Comparison of ENCODE assay signal across 8 cellular contexts in the genomic region with DNA sequence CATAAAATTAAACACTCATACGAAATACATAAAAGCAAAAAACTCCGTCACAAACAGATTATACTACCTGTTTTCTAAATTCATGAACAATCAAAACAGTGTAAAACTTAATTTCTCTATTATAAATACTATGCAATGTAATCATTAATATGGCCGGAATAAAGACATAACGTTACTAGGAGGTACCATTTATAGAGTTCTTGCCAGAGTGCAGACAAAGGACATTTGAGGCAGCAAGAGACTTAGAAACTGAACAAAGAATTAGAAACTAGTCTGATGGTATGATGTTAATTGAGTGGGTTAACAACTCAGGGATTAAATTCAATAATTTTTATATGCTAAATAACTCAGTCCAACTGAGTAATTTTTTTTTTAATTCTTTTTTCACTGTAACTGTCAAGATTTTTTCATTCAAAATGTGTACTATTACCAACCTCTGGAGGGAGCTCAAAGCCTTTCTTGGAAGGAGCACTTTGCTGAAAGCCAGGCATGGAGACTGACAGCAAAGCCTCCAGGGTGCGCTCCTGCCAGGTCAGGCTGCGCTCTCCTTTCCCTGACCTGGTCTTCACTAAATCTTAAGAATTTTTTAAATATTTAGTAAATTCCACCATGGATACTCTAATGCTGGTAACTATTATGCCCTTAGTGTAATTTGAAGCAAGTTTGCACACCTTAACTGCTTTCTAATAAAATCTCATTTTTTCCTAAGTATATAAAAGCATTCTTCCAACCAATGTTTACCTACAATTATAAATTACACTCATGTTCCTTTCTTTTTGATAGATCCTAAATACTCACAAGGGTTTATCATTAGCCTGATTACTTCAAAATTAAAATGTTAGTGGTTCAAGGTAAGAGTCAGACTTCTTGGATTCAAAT. TPM values are rescaled to one million over a fixed set of nuclear protein-coding genes. Genes with fewer than 3 reads are reported as not detected.
A peak's percentile ranks its signal among the peaks of the same experiment; 100 is the strongest.
DNase-seq lines count a peak whose midpoint lies in the region; ATAC-seq and TF ChIP-seq lines count a peak whose summit lies in the region.

No MANE protein-coding gene starts in this region.

- intact Hi-C loops in CD4-positive, alpha-beta T cell (cut with DNase I, micrococcal nuclease) = loop anchor here (1.0 kb wide), 1 partner anchor 143 kb away; no protein-coding TSS in a partner anchor

- H3K4me3 Mint-ChIP-seq in CD4-positive, alpha-beta T cell = no peak overlapping the region
- H3K4me3 Mint-ChIP-seq in endodermal cell = no peak overlapping the region

- H3K27me3 Mint-ChIP-seq in CD4-positive, alpha-beta T cell = no peaks in the 10 kb centered on the region
- no peaks in the 10 kb centered on the region for H3K27me3 Mint-ChIP-seq in endodermal cell (ENCODE audit: insufficient read depth)

- no peak overlapping the region for H2BK5ac ChIP-seq in mesendoderm (ENCODE audit: low read length)

- peaks cover 6% of the 10 kb centered on the region for H3K36me3 Mint-ChIP-seq in CD4-positive, alpha-beta T cell (ENCODE audit: low read depth)
- H3K36me3 Mint-ChIP-seq in endodermal cell (ENCODE audit: low read depth) = peaks cover 12% of the 10 kb centered on the region

- DNase-seq in CD4-positive, alpha-beta T cell = peak; percentile 8 to 41 (median 23)
- DNase-seq in NCI-H446 (lab: John Stamatoyannopoulos, UW) = peak; percentile 10 to 67
- DNase-seq in activated CD4-positive, alpha-beta T cell treated with anti-CD3 and anti-CD28 coated beads, Interleukin-2, amount 50 U/mL, for 1 hour = peak; percentile 26
- DNase-seq in endodermal cell = peak; percentile 86
- peak; percentile 89 for DNase-seq in mesendoderm
- peak; percentile 35 for DNase-seq in stimulated activated naive CD8-positive, alpha-beta T cell treated with anti-CD3 and anti-CD28 coated beads, Interleukin-15, Interleukin-2, amounts not matched to agents 100 U/mL and 50 U/mL, for 24 hours

- H3K4me2 ChIP-seq in mesendoderm (ENCODE audit: low read length) = no peak overlapping the region

- no peak overlapping the region for H3K56ac ChIP-seq in mesendoderm (ENCODE audit: low read length)

- H3K23ac ChIP-seq in mesendoderm (ENCODE audit: low read length) = no peak overlapping the region

- H4K5ac ChIP-seq in mesendoderm (ENCODE audit: low read length) = no peak overlapping the region

- no peak overlapping the region for H3K27ac ChIP-seq in CD4-positive, alpha-beta T cell (ENCODE audit: low read depth, low read length)
- H3K27ac ChIP-seq in endodermal cell (ENCODE audit: low read depth, low read length) (no peak overlapping the region), mesendoderm (ENCODE audit: low read depth, low read length) (no peak overlapping the region)

- H4K8ac ChIP-seq in mesendoderm (ENCODE audit: low read depth, low read length) = no peak overlapping the region

- H3K27ac Mint-ChIP-seq in CD4-positive, alpha-beta T cell = no peak overlapping the region
- no peak overlapping the region for H3K27ac Mint-ChIP-seq in endodermal cell

- no peaks in the 10 kb centered on the region for H3K9me3 ChIP-seq in CD4-positive, alpha-beta T cell (ENCODE audit: control insufficient read depth, low read length)
- H3K9me3 ChIP-seq in endodermal cell (ENCODE audit: control insufficient read depth, low read length) = no peaks in the 10 kb centered on the region

- no peak overlapping the region for H3K4ac ChIP-seq in mesendoderm (ENCODE audit: low read depth, low read length)

- H2AK5ac ChIP-seq in mesendoderm (ENCODE audit: low read length) = no peak overlapping the region

- H3K4me1 ChIP-seq in endodermal cell (ENCODE audit: control insufficient read depth, insufficient read depth, low read length) (no peaks in the 10 kb centered on the region), mesendoderm (ENCODE audit: control insufficient read depth, low read depth, low read length) (no peaks in the 10 kb centered on the region)

- H2BK120ac ChIP-seq in mesendoderm (ENCODE audit: low read depth, low read length) = no peak overlapping the region

- TF ChIP-seq CTCF in CD4-positive, alpha-beta T cell (IDR thresholded peaks at IDR 0.05) = peak; percentile 79
- peak; percentile 93 for TF ChIP-seq CTCF in endodermal cell (conservative IDR thresholded peaks at IDR 0.05)

- no peaks in the 10 kb centered on the region for H3K27me3 ChIP-seq in CD4-positive, alpha-beta T cell (ENCODE audit: control insufficient read depth, insufficient read depth, low read length)
- H3K27me3 ChIP-seq in endodermal cell (ENCODE audit: control insufficient read depth, insufficient read depth, low read length, poor library complexity, severe bottlenecking) (no peaks in the 10 kb centered on the region), mesendoderm (ENCODE audit: insufficient read depth, low read length, poor library complexity) (no peaks in the 10 kb centered on the region)

- H3K18ac ChIP-seq in mesendoderm (ENCODE audit: low read length) = no peak overlapping the region

- no peaks in the 10 kb centered on the region for H3K9me3 Mint-ChIP-seq in CD4-positive, alpha-beta T cell
- no peaks in the 10 kb centered on the region for H3K9me3 Mint-ChIP-seq in endodermal cell

- 69 to 81% methylated on average over 2 to 6 of the region's 6 CpGs for WGBS in endodermal cell (ENCODE audit: insufficient coverage in 1 of 2, insufficient read length in 1 of 2), 2 experiments
- 100% methylated on average over 2 of the region's 6 CpGs for WGBS in mesendoderm (ENCODE audit: extremely low coverage, insufficient coverage, low lambda C conversion rate)

- H3K36me3 ChIP-seq in endodermal cell (ENCODE audit: control insufficient read depth, insufficient read depth, low read length) = no peaks in the 10 kb centered on the region
- H3K36me3 ChIP-seq in mesendoderm (ENCODE audit: control insufficient read depth, insufficient read depth, low read length) = no peaks in the 10 kb centered on the region

- CTCF ChIA-PET in CD4-positive, alpha-beta T cell (lab: Charles Lee) = interaction anchor here (0.9 to 1.1 kb wide), 5 partner anchors 13 to 144 kb away, joined by 3 to 5 read pairs (median 3); no protein-coding TSS in a partner anchor

- H3K4me3 ChIP-seq in endodermal cell (ENCODE audit: low read length) (no peak overlapping the region), mesendoderm (ENCODE audit: low read length) (no peak overlapping the region)

- H3K79me2 ChIP-seq in mesendoderm (ENCODE audit: control insufficient read depth, insufficient read depth, low read length) = no peaks in the 10 kb centered on the region

- H3K79me1 ChIP-seq in mesendoderm (ENCODE audit: low read length) = no peaks in the 10 kb centered on the region

- no peak overlapping the region for H2BK15ac ChIP-seq in mesendoderm (replicated peaks; ENCODE audit: low read depth)

- no peaks in the 10 kb centered on the region for H3K4me1 Mint-ChIP-seq in CD4-positive, alpha-beta T cell (ENCODE audit: low read depth)
- no peaks in the 10 kb centered on the region for H3K4me1 Mint-ChIP-seq in endodermal cell

- POLR2A ChIA-PET in CD4-positive, alpha-beta T cell (lab: Charles Lee) = no interaction called here

- H3K9ac ChIP-seq in endodermal cell (ENCODE audit: extremely low read depth, low read length, poor library complexity, severe bottlenecking) (no peak overlapping the region), mesendoderm (ENCODE audit: low read length) (no peak overlapping the region)

- peak; percentile 85 for ATAC-seq in CD4-positive, alpha-beta T cell (ENCODE audit: poor library complexity)
- peak; percentile 88 for ATAC-seq in GM19025 (IDR thresholded peaks at IDR 0.05; ENCODE audit: low read depth, unreplicated experiment)
- ATAC-seq in HG03196 (IDR thresholded peaks at IDR 0.05; ENCODE audit: unreplicated experiment) = peak; percentile 82
- peak; percentile 55 for ATAC-seq in stimulated activated naive CD8-positive, alpha-beta T cell treated with anti-CD3 and anti-CD28 coated beads, Interleukin-15, Interleukin-2, amounts not matched to agents 100 U/mL and 50 U/mL, for 24 hours

RNA-seq across cellular contexts. Expression of a gene that starts 34.1 kb away (rescaled TPM):
- 1 to 10 TPM; 2.8 to 3.2 TPM for total RNA-seq in CD4-positive, alpha-beta T cell
- 10 to 100 TPM; 11.3 to 13.5 TPM for total RNA-seq in endodermal cell
- polyA plus RNA-seq in endodermal cell (2013, experiment 1 of 2) = 15.6 TPM
- 13.0 TPM for polyA plus RNA-seq in endodermal cell (2013, experiment 2 of 2)
- 7.8 TPM for polyA plus RNA-seq in mesendoderm (2013, experiment 1 of 2)
- polyA plus RNA-seq in mesendoderm (2013, experiment 2 of 2) = 7.5 TPM

RNA-seq across cellular contexts. Expression of a gene that starts 54.0 kb away (rescaled TPM):
- total RNA-seq in CD4-positive, alpha-beta T cell = 10 to 100 TPM; 53.1 to 54.2 TPM
- total RNA-seq in endodermal cell = 10 to 100 TPM; 10.2 to 13.0 TPM
- polyA plus RNA-seq in endodermal cell (2013, experiment 1 of 2) = 19.4 TPM
- 19.7 TPM for polyA plus RNA-seq in endodermal cell (2013, experiment 2 of 2)
- polyA plus RNA-seq in mesendoderm (2013, experiment 1 of 2) = 9.4 TPM
- 11.5 TPM for polyA plus RNA-seq in mesendoderm (2013, experiment 2 of 2)

RNA-seq across cellular contexts. Expression of a gene that starts 56.7 kb away (rescaled TPM):
- not detected for total RNA-seq in CD4-positive, alpha-beta T cell
- total RNA-seq in endodermal cell = 10 to 100 TPM; 38.5 to 44.7 TPM
- 16.7 TPM for polyA plus RNA-seq in endodermal cell (2013, experiment 1 of 2)
- polyA plus RNA-seq in endodermal cell (2013, experiment 2 of 2) = 24.1 TPM
- 17.0 TPM for polyA plus RNA-seq in mesendoderm (2013, experiment 1 of 2)
- 17.9 TPM for polyA plus RNA-seq in mesendoderm (2013, experiment 2 of 2)

Comparison
In these comparisons a context has a peak if more than half of its experiments do, and no peak if none do; other contexts are left out.
1. DNase-seq: peak in every context shown above with its lines; median percentile 89 in mesendoderm; 86 in endodermal cell; 38 in NCI-H446; 35 in stimulated activated naive CD8-positive, alpha-beta T cell treated with anti-CD3 and anti-CD28 coated beads, Interleukin-15, Interleukin-2, amounts not matched to agents 100 U/mL and 50 U/mL, for 24 hours; 26 in activated CD4-positive, alpha-beta T cell treated with anti-CD3 and anti-CD28 coated beads, Interleukin-2, amount 50 U/mL, for 1 hour; 23 in CD4-positive, alpha-beta T cell.
2. RNA of a gene that starts 56.7 kb away (total RNA-seq): 38.5 to 44.7 TPM in endodermal cell; not detected in CD4-positive, alpha-beta T cell; every median in the first group is over 10 times any median in the second.
3. Peak in every context shown above with its lines, with median percentiles within 50 percentile points of each other: ATAC-seq.